In genomic region chr2:68434981-68435380, GRCh38 we compare ENCODE assay signal across 17 cellular contexts. TPM values are rescaled to one million over a fixed set of nuclear protein-coding genes. Genes with fewer than 3 reads are reported as not detected.
DNase-seq lines count a peak whose midpoint lies in the region; ATAC-seq and TF ChIP-seq lines count a peak whose summit lies in the region.
"Had no signal": no experiment of that assay in that cellular context is flagged by ENCODE, and none has a peak within 500 bp of the region (broad histone marks: within the 10 kb centered on the region; RNA-seq: fewer than 3 reads in every experiment).

No MANE protein-coding gene starts in this region.

- H3K27ac ChIP-seq in cardiac muscle cell = peak overlapping the region; percentile 91
- H3K27ac ChIP-seq in OCI-LY3 (ENCODE audit: low read length) = no peak overlapping the region
- peak overlapping the region; percentile 22 for H3K27ac ChIP-seq in vagina
- H3K27ac ChIP-seq: GM23248 had no signal

- no peak overlapping the region for H3K4me3 Mint-ChIP-seq in activated T-cell treated with anti-CD3 and anti-CD28 coated beads, Interleukin-2, amount 50 U/mL, for 24 hours
- H3K4me3 Mint-ChIP-seq: activated CD8-positive, alpha-beta T cell treated with anti-CD3 and anti-CD28 coated beads for 36 hours; activated T-helper 17 cell treated with anti-CD3 and anti-CD28 coated beads, Interleukin-2, amount 50 U/mL, for 72 hours; type B pancreatic cell had no signal

- no peaks in the 10 kb centered on the region for H3K27me3 Mint-ChIP-seq in activated T-cell treated with anti-CD3 and anti-CD28 coated beads, Interleukin-2, amount 50 U/mL, for 24 hours
- H3K27me3 Mint-ChIP-seq: activated CD8-positive, alpha-beta T cell treated with anti-CD3 and anti-CD28 coated beads for 36 hours had no signal

- intact Hi-C loops in left ventricle myocardium superior (cut with micrococcal nuclease) = no loop called here
- intact Hi-C loops in vagina (cut with DNase I) = no loop called here

- no peaks in the 10 kb centered on the region for H4K20me1 ChIP-seq in OCI-LY3 (ENCODE audit: insufficient read depth, low read length)

- peak overlapping the region; percentile 82 for H2AFZ ChIP-seq in OCI-LY3 (ENCODE audit: low read depth, low read length)
- H2AFZ ChIP-seq: GM23248 had no signal

- peak overlapping the region; percentile 26; the same call in 1 of the 2 replicates for H3K4me2 ChIP-seq in OCI-LY3 (ENCODE audit: low read length)

- H3K9me3 ChIP-seq in cardiac muscle cell (ENCODE audit: low read depth) = no peaks in the 10 kb centered on the region
- no peaks in the 10 kb centered on the region for H3K9me3 ChIP-seq in OCI-LY3 (ENCODE audit: insufficient read depth, low read length)
- no peaks in the 10 kb centered on the region for H3K9me3 ChIP-seq in vagina
- H3K9me3 ChIP-seq: adrenal gland had no signal

- H3K27ac Mint-ChIP-seq in activated T-cell treated with anti-CD3 and anti-CD28 coated beads, Interleukin-2, amount 50 U/mL, for 24 hours = no peak overlapping the region
- H3K27ac Mint-ChIP-seq: activated CD8-positive, alpha-beta T cell treated with anti-CD3 and anti-CD28 coated beads for 36 hours; activated T-helper 17 cell treated with anti-CD3 and anti-CD28 coated beads, Interleukin-2, amount 50 U/mL, for 72 hours; type B pancreatic cell had no signal

- H3K79me2 ChIP-seq in OCI-LY3 (ENCODE audit: low read length) = no peaks in the 10 kb centered on the region

- peaks cover 32% of the 10 kb centered on the region for H3K4me1 ChIP-seq in cardiac muscle cell (ENCODE audit: low read depth)
- H3K4me1 ChIP-seq in OCI-LY3 (ENCODE audit: low read length) = peaks cover 34% of the 10 kb centered on the region
- peaks cover 15% of the 10 kb centered on the region for H3K4me1 ChIP-seq in vagina

- H3K36me3 ChIP-seq in cardiac muscle cell (no peaks in the 10 kb centered on the region), OCI-LY3 (replicated peaks; ENCODE audit: low read depth, low read length) (no peaks in the 10 kb centered on the region), vagina (no peaks in the 10 kb centered on the region)
- H3K36me3 ChIP-seq: adrenal gland had no signal

- H3K27me3 ChIP-seq in cardiac muscle cell = no peaks in the 10 kb centered on the region
- H3K27me3 ChIP-seq in OCI-LY3 (ENCODE audit: low read depth, low read length) = no peaks in the 10 kb centered on the region
- H3K27me3 ChIP-seq in vagina = no peaks in the 10 kb centered on the region
- H3K27me3 ChIP-seq: adrenal gland had no signal

- no peaks in the 10 kb centered on the region for H3K36me3 Mint-ChIP-seq in activated T-cell treated with anti-CD3 and anti-CD28 coated beads, Interleukin-2, amount 50 U/mL, for 24 hours (ENCODE audit: low read depth)
- H3K36me3 Mint-ChIP-seq: type B pancreatic cell had no signal

- no peaks in the 10 kb centered on the region for H3K4me1 Mint-ChIP-seq in activated T-cell treated with anti-CD3 and anti-CD28 coated beads, Interleukin-2, amount 50 U/mL, for 24 hours (ENCODE audit: low read depth)

- no peaks in the 10 kb centered on the region for H3K9me3 Mint-ChIP-seq in activated T-cell treated with anti-CD3 and anti-CD28 coated beads, Interleukin-2, amount 50 U/mL, for 24 hours
- H3K9me3 Mint-ChIP-seq: activated CD8-positive, alpha-beta T cell treated with anti-CD3 and anti-CD28 coated beads for 36 hours; activated T-helper 17 cell treated with anti-CD3 and anti-CD28 coated beads, Interleukin-2, amount 50 U/mL, for 72 hours; type B pancreatic cell had no signal

- no peak overlapping the region for H3K4me3 ChIP-seq in cardiac muscle cell
- H3K4me3 ChIP-seq in OCI-LY3 (ENCODE audit: low read length) = no peak overlapping the region
- H3K4me3 ChIP-seq in vagina = no peak overlapping the region
- H3K4me3 ChIP-seq: adrenal gland, GM23248 had no signal

- no peak overlapping the region for H3K9ac ChIP-seq in OCI-LY3 (ENCODE audit: low read length)
- H3K9ac ChIP-seq: GM23248 had no signal

- no peak for ATAC-seq in left ventricle myocardium superior
- no peak for ATAC-seq in omental fat pad (ENCODE audit: low FRiP score)
- ATAC-seq: activated CD8-positive, alpha-beta T cell treated with anti-CD3 and anti-CD28 coated beads for 36 hours; activated T-helper 17 cell treated with anti-CD3 and anti-CD28 coated beads, Interleukin-2, amount 50 U/mL, for 72 hours; esophagus mucosa; Panc1 had no signal

- DNase-seq in cardiac muscle cell (ENCODE audit: low read depth in 1 of 2, low spot score in 1 of 2) (no peak), left ventricle myocardium superior (no peak), erythroblast (lab: John Stamatoyannopoulos, UW) (peak; percentile 18 to 22), vagina (ENCODE audit: extremely low spot score in 2 of 2) (no peak), omental fat pad (ENCODE audit: low spot score) (no peak)
- no peak for DNase-seq in activated T-cell treated with anti-CD3 and anti-CD28 coated beads, Interleukin-2, amount 50 U/mL, for 24 hours
- DNase-seq in activated CD4-positive, alpha-beta T cell treated with anti-CD3 and anti-CD28 coated beads for 4 hours = no peak
- DNase-seq: activated CD8-positive, alpha-beta T cell treated with anti-CD3 and anti-CD28 coated beads for 36 hours; adrenal gland; GDM1; NCI-H187 had no signal

- TF ChIP-seq CTCF in cardiac muscle cell (IDR thresholded peaks at IDR 0.05; ENCODE audit: low read depth, low read length) (no peak), OCI-LY3 (IDR thresholded peaks at IDR 0.05; ENCODE audit: low read depth, low read length) (no peak), vagina (IDR thresholded peaks at IDR 0.05) (no peak), omental fat pad (IDR thresholded peaks at IDR 0.05) (no peak)

- TF ChIP-seq POLR2A in erythroblast (IDR thresholded peaks at IDR 0.05; ENCODE audit: low read length) (no peak), vagina (IDR thresholded peaks at IDR 0.05) (no peak)

RNA-seq across cellular contexts. Expression of gene FBXO48, which starts 32.1 kb away (rescaled TPM):
- 0.46 and 0.66 TPM in 2 replicates for total RNA-seq in cardiac muscle cell
- polyA plus RNA-seq in cardiac muscle cell = 0.50 and 1.3 TPM in 2 replicates
- 0.92 TPM for total RNA-seq in left ventricle myocardium superior
- 1.2 TPM for total RNA-seq in vagina
- 1 to 10 TPM in 1 of 4 donors, under 1 TPM in 3; 0.24 to 1.3 (median 0.80) TPM for total RNA-seq in omental fat pad

RNA-seq across cellular contexts. Expression of gene APLF, which starts 32.4 kb away (rescaled TPM):
- total RNA-seq in cardiac muscle cell (4.3 and 5.9 TPM in 2 replicates), left ventricle myocardium superior (3.9 TPM), vagina (18.7 TPM), omental fat pad (10 to 100 TPM in 2 of 4 donors, 1 to 10 TPM in 2; 6.0 to 12.3 (median 9.4) TPM)
- polyA plus RNA-seq in cardiac muscle cell = 3.1 and 5.3 TPM in 2 replicates

Comparison
In these comparisons a context has a peak if more than half of its experiments do, and no peak if none do; other contexts are left out.
1. DNase-seq: peak in erythroblast (2 of 2); none in cardiac muscle cell (0 of 2), left ventricle myocardium superior (single experiment), vagina (0 of 2), omental fat pad (single experiment), activated T-cell treated with anti-CD3 and anti-CD28 coated beads, Interleukin-2, amount 50 U/mL, for 24 hours (single experiment) and activated CD4-positive, alpha-beta T cell treated with anti-CD3 and anti-CD28 coated beads for 4 hours (0 of 2).